In genomic region chr14:22837750-22838538, GRCh38 we compare ENCODE assay signal across 8 cellular contexts. TPM values are rescaled to one million over a fixed set of nuclear protein-coding genes. Genes with fewer than 3 reads are reported as not detected.
A peak's percentile ranks its signal among the peaks of the same experiment; 100 is the strongest.
DNase-seq lines count a peak whose midpoint lies in the region; ATAC-seq and TF ChIP-seq lines count a peak whose summit lies in the region.

No MANE protein-coding gene starts in this region.

- TF ChIP-seq CTCF in GM13976 (IDR thresholded peaks at IDR 0.05; ENCODE audit: borderline replicate concordance, control extremely low read depth, extremely low read depth, insufficient read depth, missing control alignments) (no peak), left ventricle myocardium inferior (IDR thresholded peaks at IDR 0.05; ENCODE audit: borderline replicate concordance) (no peak), sigmoid colon (IDR thresholded peaks at IDR 0.05) (no peak)

- ATAC-seq in activated T-helper 17 cell treated with anti-CD3 and anti-CD28 coated beads, Interleukin-2, amount 50 U/mL, for 72 hours (replicated peaks), result no peak
- ATAC-seq in HG02973 (IDR thresholded peaks at IDR 0.05; ENCODE audit: unreplicated experiment) (no peak), HG03108 (IDR thresholded peaks at IDR 0.05; ENCODE audit: unreplicated experiment) (no peak)

- peak; percentile 49 to 55 for TF ChIP-seq POLR2A in sigmoid colon (IDR thresholded peaks at IDR 0.05)

- peaks cover 39% of the 10 kb centered on the region for H3K36me3 ChIP-seq in left ventricle myocardium inferior
- H3K36me3 ChIP-seq in sigmoid colon, result peaks cover 19 to 41% (median 29%) of the 10 kb centered on the region in 4 donors

- H3K27me3 Mint-ChIP-seq in activated T-helper 17 cell treated with anti-CD3 and anti-CD28 coated beads, Interleukin-2, amount 50 U/mL, for 72 hours, result peaks cover 12% of the 10 kb centered on the region

- peak; percentile 34 for DNase-seq in GM13976 (ENCODE audit: low spot score)
- peak; percentile 68 for DNase-seq in left ventricle myocardium inferior
- peak; percentile 95 for DNase-seq in sigmoid colon
- no peak for DNase-seq in NCI-H2196 treated with DMSO at 0.1 percent for 48 hours (lab: John Stamatoyannopoulos, UW; ENCODE audit: unreplicated experiment)
- no peak for DNase-seq in NCI-H187 (lab: John Stamatoyannopoulos, UW)

- in situ Hi-C loops in GM13976 (cut with MboI; ENCODE audit: low sequenced_read_pairs, unreplicated experiment), result no loop called here

- H3K4me1 ChIP-seq in left ventricle myocardium inferior (peaks cover 47% of the 10 kb centered on the region), sigmoid colon (peaks cover 0 to 57% (median 44%) of the 10 kb centered on the region in 4 donors)

- H3K9me3 ChIP-seq in left ventricle myocardium inferior (replicated peaks) (no peaks in the 10 kb centered on the region), sigmoid colon (no peaks in the 10 kb centered on the region)

- H3K9me3 Mint-ChIP-seq in activated T-helper 17 cell treated with anti-CD3 and anti-CD28 coated beads, Interleukin-2, amount 50 U/mL, for 72 hours, result no peaks in the 10 kb centered on the region

- peaks cover 40% of the 10 kb centered on the region for H3K36me3 Mint-ChIP-seq in activated T-helper 17 cell treated with anti-CD3 and anti-CD28 coated beads, Interleukin-2, amount 50 U/mL, for 72 hours (ENCODE audit: low read depth)

- no peaks in the 10 kb centered on the region for H3K27me3 ChIP-seq in left ventricle myocardium inferior (ENCODE audit: low read depth)
- H3K27me3 ChIP-seq in sigmoid colon, result no peaks in the 10 kb centered on the region

- peak overlapping the region; percentile 87 for H3K4me3 ChIP-seq in left ventricle myocardium inferior
- H3K4me3 ChIP-seq in sigmoid colon, result peak overlapping the region; percentile 95 to 98 (median 97)

- WGBS in sigmoid colon, 2 donors, result 21 to 41% methylated on average over 25 of the region's 25 CpGs

- H3K4me1 Mint-ChIP-seq in activated T-helper 17 cell treated with anti-CD3 and anti-CD28 coated beads, Interleukin-2, amount 50 U/mL, for 72 hours, result peaks cover 4% of the 10 kb centered on the region

- peak overlapping the region; percentile 26 for H3K4me3 Mint-ChIP-seq in activated T-helper 17 cell treated with anti-CD3 and anti-CD28 coated beads, Interleukin-2, amount 50 U/mL, for 72 hours

- intact Hi-C loops in left ventricle myocardium inferior (cut with micrococcal nuclease) (no loop called here), sigmoid colon (cut with DNase I) (loop anchor here (1.0 to 5.0 kb wide), 2 partner anchors 13 to 34 kb away; partner anchors contain the start of gene LRP10)

- no peak overlapping the region for H3K27ac Mint-ChIP-seq in activated T-helper 17 cell treated with anti-CD3 and anti-CD28 coated beads, Interleukin-2, amount 50 U/mL, for 72 hours

- H3K27ac ChIP-seq in left ventricle myocardium inferior (replicated peaks) (peak overlapping the region; percentile 92), sigmoid colon (peak overlapping the region; percentile 97 to 100 (median 98))

- TF ChIP-seq EP300 in sigmoid colon (IDR thresholded peaks at IDR 0.05), result no peak

RNA-seq across cellular contexts. Expression of gene MMP14, which starts 1.6 kb away (rescaled TPM):
- 1 to 10 TPM; 1.5 to 2.1 TPM for total RNA-seq in activated T-helper 17 cell treated with anti-CD3 and anti-CD28 coated beads, Interleukin-2, amount 50 U/mL, for 72 hours
- total RNA-seq in left ventricle myocardium inferior (22.1 TPM), sigmoid colon (100 to 1,000 TPM in 3 of 4 donors, 10 to 100 TPM in 1; 86.6 to 140 (median 115) TPM)
- polyA plus RNA-seq in sigmoid colon, result 10 to 100 TPM; 21.0 to 85.4 (median 33.5) TPM

RNA-seq across cellular contexts. Expression of gene MRPL52, which starts 8.3 kb away (rescaled TPM):
- total RNA-seq in activated T-helper 17 cell treated with anti-CD3 and anti-CD28 coated beads, Interleukin-2, amount 50 U/mL, for 72 hours, result 100 to 1,000 TPM in 1 of 2 donors, 10 to 100 TPM in 1; 90.4 to 142 TPM
- total RNA-seq in left ventricle myocardium inferior (110 TPM), sigmoid colon (100 to 1,000 TPM in 1 of 4 donors, 10 to 100 TPM in 3; 54.6 to 333 (median 58.3) TPM)
- 100 to 1,000 TPM in 2 of 3 donors, 10 to 100 TPM in 1; 64.3 to 117 (median 105) TPM for polyA plus RNA-seq in sigmoid colon

RNA-seq across cellular contexts. Expression of gene SLC7A7, which starts 22.7 kb away (rescaled TPM):
- under 1 TPM; 0.15 to 0.71 TPM for total RNA-seq in activated T-helper 17 cell treated with anti-CD3 and anti-CD28 coated beads, Interleukin-2, amount 50 U/mL, for 72 hours
- 4.6 TPM for total RNA-seq in left ventricle myocardium inferior
- 10 to 100 TPM; 16.1 to 23.5 (median 16.5) TPM for total RNA-seq in sigmoid colon
- 10 to 100 TPM; 15.6 to 22.7 (median 16.4) TPM for polyA plus RNA-seq in sigmoid colon

RNA-seq across cellular contexts. Expression of gene LRP10, which starts 33.6 kb away (rescaled TPM):
- total RNA-seq in activated T-helper 17 cell treated with anti-CD3 and anti-CD28 coated beads, Interleukin-2, amount 50 U/mL, for 72 hours, result 10 to 100 TPM; 61.3 to 78.1 TPM
- total RNA-seq in left ventricle myocardium inferior, result 48.3 TPM
- 100 to 1,000 TPM in 2 of 4 donors, 10 to 100 TPM in 2; 75.3 to 124 (median 95.1) TPM for total RNA-seq in sigmoid colon
- polyA plus RNA-seq in sigmoid colon, result 100 to 1,000 TPM in 1 of 3 donors, 10 to 100 TPM in 2; 34.4 to 139 (median 42.6) TPM

RNA-seq across cellular contexts. Expression of gene REM2, which starts 45.1 kb away (rescaled TPM):
- total RNA-seq in activated T-helper 17 cell treated with anti-CD3 and anti-CD28 coated beads, Interleukin-2, amount 50 U/mL, for 72 hours, result 1 to 10 TPM in 1 of 2 donors, under 1 TPM in 1; 0.56 to 1.3 TPM
- total RNA-seq in left ventricle myocardium inferior (not detected), sigmoid colon (1 to 10 TPM in 1 of 4 donors, under 1 TPM in 2, not detected in 1; 0.71 to 1.4 (median 0.81) TPM)
- under 1 TPM in 2 of 3 donors, not detected in 1; 0.60 to 0.96 TPM for polyA plus RNA-seq in sigmoid colon

Comparison
In these comparisons a context has a peak if more than half of its experiments do, and no peak if none do; other contexts are left out.
1. DNase-seq: peak in GM13976 (single experiment), left ventricle myocardium inferior (single experiment) and sigmoid colon (single experiment); none in NCI-H2196 treated with DMSO at 0.1 percent for 48 hours (single experiment) and NCI-H187 (0 of 2).